In the genomic region with DNA sequence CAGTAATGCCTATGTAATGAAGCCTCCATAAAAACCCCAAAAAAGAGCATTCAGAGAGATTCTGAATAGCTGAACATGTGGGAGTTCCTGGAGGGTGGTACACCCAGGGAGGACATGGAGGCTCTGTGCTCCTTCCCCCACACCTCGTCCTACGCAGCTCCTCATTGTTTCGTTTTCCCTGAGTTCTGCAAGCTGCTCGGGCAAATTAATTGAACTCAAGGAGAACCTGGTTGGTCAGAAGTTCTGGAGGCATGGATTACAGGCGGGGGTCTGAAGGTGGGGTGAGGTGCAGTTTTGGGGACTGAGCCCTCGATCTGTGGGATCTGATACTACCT, we compare ENCODE assay signal across 1 cellular context.
TF ChIP-seq lines count a peak whose summit lies in the region.

No MANE protein-coding gene starts in this region.

TF ChIP-seq in HEK293, 187 proteins besides CTCF, POLR2A, EP300 and RAD21 (continued from another document):
- TF ChIP-seq, protein P1, sequence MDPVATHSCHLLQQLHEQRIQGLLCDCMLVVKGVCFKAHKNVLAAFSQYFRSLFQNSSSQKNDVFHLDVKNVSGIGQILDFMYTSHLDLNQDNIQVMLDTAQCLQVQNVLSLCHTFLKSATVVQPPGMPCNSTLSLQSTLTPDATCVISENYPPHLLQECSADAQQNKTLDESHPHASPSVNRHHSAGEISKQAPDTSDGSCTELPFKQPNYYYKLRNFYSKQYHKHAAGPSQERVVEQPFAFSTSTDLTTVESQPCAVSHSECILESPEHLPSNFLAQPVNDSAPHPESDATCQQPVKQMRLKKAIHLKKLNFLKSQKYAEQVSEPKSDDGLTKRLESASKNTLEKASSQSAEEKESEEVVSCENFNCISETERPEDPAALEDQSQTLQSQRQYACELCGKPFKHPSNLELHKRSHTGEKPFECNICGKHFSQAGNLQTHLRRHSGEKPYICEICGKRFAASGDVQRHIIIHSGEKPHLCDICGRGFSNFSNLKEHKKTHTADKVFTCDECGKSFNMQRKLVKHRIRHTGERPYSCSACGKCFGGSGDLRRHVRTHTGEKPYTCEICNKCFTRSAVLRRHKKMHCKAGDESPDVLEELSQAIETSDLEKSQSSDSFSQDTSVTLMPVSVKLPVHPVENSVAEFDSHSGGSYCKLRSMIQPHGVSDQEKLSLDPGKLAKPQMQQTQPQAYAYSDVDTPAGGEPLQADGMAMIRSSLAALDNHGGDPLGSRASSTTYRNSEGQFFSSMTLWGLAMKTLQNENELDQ (tag by site-specific recombination; IDR thresholded peaks at IDR 0.05; ENCODE audit: low read depth) = no peak
- no peak for TF ChIP-seq ZNF274 (IDR thresholded peaks at IDR 0.05; ENCODE audit: low read length)
- no peak for TF ChIP-seq ZNF274 (tag by site-specific recombination; IDR thresholded peaks at IDR 0.05; ENCODE audit: borderline replicate concordance)
- TF ChIP-seq ZNF157 (tag by site-specific recombination; IDR thresholded peaks at IDR 0.05) = no peak
- TF ChIP-seq ZBTB8A (tag by site-specific recombination; IDR thresholded peaks at IDR 0.05) = no peak
- TF ChIP-seq TRIM28 (IDR thresholded peaks at IDR 0.05; ENCODE audit: borderline replicate concordance, low read length) = no peak
- TF ChIP-seq EGR2 (tag by site-specific recombination; IDR thresholded peaks at IDR 0.05; ENCODE audit: low read depth) = peak; percentile 32; the same call in 1 of the 2 replicates
- TF ChIP-seq GLIS1 (tag by site-specific recombination; IDR thresholded peaks at IDR 0.05) = no peak
- TF ChIP-seq ZNF423 (tag by site-specific recombination; IDR thresholded peaks at IDR 0.05) = no peak
- no peak for TF ChIP-seq BCL6B (tag by site-specific recombination; IDR thresholded peaks at IDR 0.05)
- no peak for TF ChIP-seq ZNF501 (tag by site-specific recombination; IDR thresholded peaks at IDR 0.05)
- TF ChIP-seq ZNF624 (tag by site-specific recombination; IDR thresholded peaks at IDR 0.05) = no peak
- no peak for TF ChIP-seq AEBP2 (tag by site-specific recombination; IDR thresholded peaks at IDR 0.05; ENCODE audit: borderline replicate concordance)
- TF ChIP-seq ZNF704 (tag by site-specific recombination; IDR thresholded peaks at IDR 0.05) = no peak
- no peak for TF ChIP-seq ZNF266 (tag by site-specific recombination; IDR thresholded peaks at IDR 0.05; ENCODE audit: low read depth)
- TF ChIP-seq PATZ1 (tag by site-specific recombination; IDR thresholded peaks at IDR 0.05) = no peak
- TF ChIP-seq ZFHX2 (tag by site-specific recombination; conservative IDR thresholded peaks at IDR 0.05) = peak; percentile 28; the same call in 1 of the 2 replicates
- no peak for TF ChIP-seq ZIC2 (tag by site-specific recombination; IDR thresholded peaks at IDR 0.05)
